2 cellular contexts compared by ENCODE assay signal in the genomic region with DNA sequence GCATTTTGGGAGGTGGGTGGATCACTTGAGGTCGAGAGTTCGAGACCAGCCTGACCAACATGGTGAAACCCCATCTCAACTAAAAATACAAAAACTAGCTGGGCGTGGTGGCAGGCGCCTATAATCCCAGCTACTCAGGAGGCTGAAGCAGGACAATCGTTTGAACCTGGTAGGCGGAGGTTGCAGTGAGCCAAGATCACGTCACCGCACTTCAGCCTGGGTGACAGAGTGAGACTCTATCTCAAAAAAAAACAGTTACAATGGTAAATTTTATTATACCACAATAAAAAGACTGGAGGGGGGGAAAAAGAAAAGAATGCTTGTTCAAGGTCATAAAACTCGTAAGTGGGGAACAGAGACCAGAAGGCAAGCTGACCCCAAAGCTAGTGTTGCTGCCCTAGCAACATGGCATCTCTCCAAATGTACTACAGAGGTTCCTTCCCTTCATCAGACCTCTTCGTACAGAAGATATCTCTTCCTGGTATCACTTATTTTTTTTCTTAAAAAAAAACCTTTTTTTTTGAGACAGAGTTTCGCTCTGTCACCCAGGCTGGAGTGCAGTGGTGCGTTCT. TPM values are rescaled to one million over a fixed set of nuclear protein-coding genes. Genes with fewer than 3 reads are reported as not detected.
"Had no signal": no experiment of that assay in that cellular context is flagged by ENCODE, and none has a peak within 500 bp of the region (broad histone marks: within the 10 kb centered on the region; RNA-seq: fewer than 3 reads in every experiment).

No MANE protein-coding gene starts in this region.

RNA-seq across cellular contexts. Expression of a gene that starts 58.9 kb away (rescaled TPM):
- total RNA-seq: naive thymus-derived CD8-positive, alpha-beta T cell; neural crest cell had no signal
